In genomic region chr13:98809345-98809777, GRCh38 we compare ENCODE assay signal across 21 cellular contexts. TPM values are rescaled to one million over a fixed set of nuclear protein-coding genes. Genes with fewer than 3 reads are reported as not detected.
DNase-seq lines count a peak whose midpoint lies in the region; ATAC-seq, FAIRE-seq and TF ChIP-seq lines count a peak whose summit lies in the region.
"Had no signal": no experiment of that assay in that cellular context is flagged by ENCODE, and none has a peak within 500 bp of the region (broad histone marks: within the 10 kb centered on the region; RNA-seq: fewer than 3 reads in every experiment).

No MANE protein-coding gene starts in this region.

- H2BK5ac ChIP-seq in H1 (ENCODE audit: low read depth, low read length) = no peak overlapping the region

- TF ChIP-seq POLR2A in H1 (IDR thresholded peaks at IDR 0.05; ENCODE audit: control extremely low read depth in 1 of 2, low read depth in 2 of 2, low read length in 2 of 2) = no peak
- TF ChIP-seq POLR2A in uterus (IDR thresholded peaks at IDR 0.05) = no peak

- H3K9me3 ChIP-seq in T-helper 17 cell (ENCODE audit: control insufficient read depth, low read length, poor library complexity, severe bottlenecking) (no peaks in the 10 kb centered on the region), H1 (ENCODE audit: insufficient read depth in 2 of 2, low read depth in 1 of 2, low read length in 1 of 2) (no peaks in the 10 kb centered on the region), liver (ENCODE audit: control insufficient read depth in 4 of 4, low read length in 3 of 4) (no peaks in the 10 kb centered on the region), pancreas (no peaks in the 10 kb centered on the region), uterus (no peaks in the 10 kb centered on the region)
- H3K9me3 ChIP-seq: A549, Caco-2 had no signal

- H2AFZ ChIP-seq in H1 (ENCODE audit: low read length) = no peak overlapping the region

- H3K79me1 ChIP-seq in H1 (ENCODE audit: low read depth, low read length) = no peaks in the 10 kb centered on the region

- no peak overlapping the region for H3K4ac ChIP-seq in H1 (replicated peaks; ENCODE audit: insufficient read length, low read depth, low read length)

- H2BK120ac ChIP-seq in H1 (replicated peaks; ENCODE audit: low read depth, low read length) = no peak overlapping the region

- peak overlapping the region; percentile 1; the same call in 1 of the 2 replicates for H2BK12ac ChIP-seq in H1 (ENCODE audit: low read depth, low read length)

- no peak overlapping the region for H4K91ac ChIP-seq in H1 (replicated peaks; ENCODE audit: insufficient read length, low read length)

- no peak for TF ChIP-seq RAD21 in H1 (IDR thresholded peaks at IDR 0.05 in 1 of 2, conservative IDR thresholded peaks at IDR 0.05 in 1 of 2; ENCODE audit: low read depth in 2 of 2, low read length in 2 of 2)
- TF ChIP-seq RAD21 in liver (IDR thresholded peaks at IDR 0.05) = peak; percentile 48 to 63

- WGBS in H1 (ENCODE audit: extremely low coverage in 1 of 2, insufficient coverage in 1 of 2, insufficient read length in 1 of 2, insufficient replicate concordance in 2 of 2, low coverage in 1 of 2, low lambda C conversion rate in 2 of 2, missing lambda C conversion rate in 1 of 2), 2 experiments = 93% methylated on average over 11 of the region's 11 CpGs; no CpG with 5 or more reads in 1 of the 2 experiments
- 37% methylated on average over 11 of the region's 11 CpGs for WGBS in liver
- 15 to 17% methylated on average over 11 of the region's 11 CpGs for WGBS in pancreas, 2 donors

- no peaks in the 10 kb centered on the region for H3K27me3 Mint-ChIP-seq in T-helper 17 cell
- H3K27me3 Mint-ChIP-seq: CD4-positive, CD25-positive, alpha-beta regulatory T cell had no signal

- H3K9ac ChIP-seq in H1 (replicated peaks in 1 of 4; ENCODE audit: extremely low read depth in 1 of 4, low read depth in 3 of 4, low read length in 3 of 4) (no peak overlapping the region), liver (ENCODE audit: low read depth in 1 of 2, low read length in 2 of 2) (no peak overlapping the region)

- no peaks in the 10 kb centered on the region for H3K79me2 ChIP-seq in H1 (ENCODE audit: control insufficient read depth in 1 of 2, insufficient read depth in 2 of 2, low read length in 2 of 2)

- no peaks in the 10 kb centered on the region for H3K4me1 Mint-ChIP-seq in T-helper 17 cell
- H3K4me1 Mint-ChIP-seq: CD4-positive, CD25-positive, alpha-beta regulatory T cell had no signal

- no peak overlapping the region for H4K8ac ChIP-seq in H1 (ENCODE audit: extremely low read depth, insufficient read depth, low read length)

- H4K20me1 ChIP-seq in H1 (replicated peaks in 1 of 2; ENCODE audit: control insufficient read depth in 1 of 2, insufficient read depth in 2 of 2, low read length in 2 of 2) = no peaks in the 10 kb centered on the region

- no peak overlapping the region for H3K14ac ChIP-seq in H1 (ENCODE audit: insufficient read length)

- DNase-seq in T-helper 17 cell (no peak), H1 (ENCODE audit: low read depth in 1 of 2, low spot score in 2 of 2) (no peak), pancreas (peak in 2 of 6 donors; percentile 33 to 49), uterus (no peak), CD1c-positive myeloid dendritic cell (ENCODE audit: extremely low spot score) (no peak)
- DNase-seq: 8988T; C1 segment of cervical spinal cord; Caco-2; CD4-positive, CD25-positive, alpha-beta regulatory T cell; CD8-positive, alpha-beta T cell; DMS153; DND-41; GOT3; H9 had no signal

- H2AK5ac ChIP-seq in H1 (ENCODE audit: low read depth, low read length) = no peak overlapping the region

- no peak for FAIRE-seq in H1 (lab: Jason Lieb, UNC)
- no peak for FAIRE-seq in pancreas (lab: Jason Lieb, UNC)
- FAIRE-seq: A549, G401.6, GM12892 had no signal

- no peak for TF ChIP-seq EP300 in H1 (IDR thresholded peaks at IDR 0.05; ENCODE audit: borderline replicate concordance in 1 of 2, low read depth in 2 of 2, low read length in 2 of 2)

- H3K4me3 Mint-ChIP-seq in T-helper 17 cell = no peak overlapping the region
- H3K4me3 Mint-ChIP-seq: CD4-positive, CD25-positive, alpha-beta regulatory T cell; CD8-positive, alpha-beta T cell; H9 had no signal

- CTCF ChIA-PET in H1 (lab: Charles Lee; ENCODE audit: partially characterized antibody) = interaction anchor here (1.0 kb wide), 1 partner anchor 31 kb away, joined by 6 read pairs; no protein-coding TSS in a partner anchor

- H2BK15ac ChIP-seq in H1 (ENCODE audit: low read length) = no peak overlapping the region

- no peak overlapping the region for H3K23ac ChIP-seq in H1 (ENCODE audit: insufficient read length)

- no peak overlapping the region for H2BK20ac ChIP-seq in H1 (ENCODE audit: low read length)

- H3K56ac ChIP-seq in H1 (replicated peaks; ENCODE audit: insufficient read length, low read depth, low read length) = no peak overlapping the region

- no peak overlapping the region; the same call in 1 of the 2 replicates for H3K18ac ChIP-seq in H1 (ENCODE audit: extremely low read depth, low read length)

- H3K23me2 ChIP-seq in H1 (ENCODE audit: low read depth, low read length) = no peaks in the 10 kb centered on the region

- no peak overlapping the region for H4K5ac ChIP-seq in H1 (ENCODE audit: insufficient read length, low read depth, low read length)

- ATAC-seq in T-helper 17 cell (no peak), pancreas (peak; percentile 57 to 91 (median 78)), HG03460 (IDR thresholded peaks at IDR 0.05; ENCODE audit: unreplicated experiment) (no peak)
- ATAC-seq: A549; CD8-positive, alpha-beta T cell; HCT116 had no signal

- H3K4me1 ChIP-seq in H1 (replicated peaks in 1 of 4; ENCODE audit: control insufficient read depth in 3 of 4, insufficient read depth in 4 of 4, low read length in 3 of 4) (peaks cover 0 to 8% (median 5%) of the 10 kb centered on the region in 4 experiments; a peak in 6 of 7 replicates), liver (ENCODE audit: control insufficient read depth in 4 of 4, insufficient read depth in 4 of 4, low read length in 3 of 4) (peaks cover 0 to 7% (median 3%) of the 10 kb centered on the region in 4 donors), pancreas (peaks cover 0 to 5% (median 0%) of the 10 kb centered on the region in 3 donors), uterus (no peaks in the 10 kb centered on the region)

- H3K4me2 ChIP-seq in H1 (ENCODE audit: insufficient read depth in 1 of 2, low read depth in 2 of 2, low read length in 2 of 2) = no peak overlapping the region
- H3K4me2 ChIP-seq: A549 had no signal

- H3K27ac ChIP-seq in H1 (ENCODE audit: low read depth, low read length) = no peak overlapping the region
- H3K27ac ChIP-seq in liver (ENCODE audit: low read depth in 1 of 2, low read length in 2 of 2) = peak overlapping the region; percentile 34 to 52
- peak overlapping the region in 1 of 4 donors; percentile 30 for H3K27ac ChIP-seq in pancreas
- H3K27ac ChIP-seq in uterus = no peak overlapping the region
- H3K27ac ChIP-seq: A549 had no signal

- peaks cover 12% of the 10 kb centered on the region for H3K36me3 Mint-ChIP-seq in T-helper 17 cell (ENCODE audit: low read depth)

- POLR2A ChIA-PET in H1 (lab: Charles Lee; ENCODE audit: partially characterized antibody) = no interaction called here

- no peaks in the 10 kb centered on the region for H3K27me3 ChIP-seq in H1 (replicated peaks in 1 of 4; ENCODE audit: control insufficient read depth in 3 of 4, extremely low read depth in 1 of 4, insufficient read depth in 3 of 4, low read length in 3 of 4)
- no peaks in the 10 kb centered on the region for H3K27me3 ChIP-seq in liver (ENCODE audit: control insufficient read depth in 4 of 4, insufficient read depth in 4 of 4, low read length in 3 of 4)
- H3K27me3 ChIP-seq in pancreas = no peaks in the 10 kb centered on the region
- no peaks in the 10 kb centered on the region for H3K27me3 ChIP-seq in uterus

- peak overlapping the region; percentile 29 for H3K27ac Mint-ChIP-seq in T-helper 17 cell
- H3K27ac Mint-ChIP-seq: CD8-positive, alpha-beta T cell had no signal

- intact Hi-C loops in pancreas (cut with DNase I) (no loop called here), uterus (cut with DNase I; ENCODE audit: low total_unique reads) (no loop called here)

- H3K4me3 ChIP-seq in H1 (ENCODE audit: extremely low read depth in 1 of 4, insufficient read depth in 2 of 4, low read depth in 3 of 4, low read length in 4 of 4) = no peak overlapping the region
- H3K4me3 ChIP-seq in liver (ENCODE audit: low read depth in 1 of 3, low read length in 3 of 3) = no peak overlapping the region
- no peak overlapping the region for H3K4me3 ChIP-seq in pancreas
- no peak overlapping the region for H3K4me3 ChIP-seq in uterus
- H3K4me3 ChIP-seq: A549 had no signal

- H3K36me3 ChIP-seq in H1 (ENCODE audit: control insufficient read depth in 2 of 4, insufficient read depth in 4 of 4, low read length in 3 of 4) (no peaks in the 10 kb centered on the region), liver (ENCODE audit: control insufficient read depth in 4 of 4, insufficient read depth in 3 of 4, low read depth in 1 of 4, low read length in 3 of 4) (peaks cover 2 to 7% (median 3%) of the 10 kb centered on the region in 4 donors), pancreas (peaks cover 0 to 2% (median 0%) of the 10 kb centered on the region in 3 donors), uterus (no peaks in the 10 kb centered on the region)

- no peak for TF ChIP-seq CTCF in H1 (IDR thresholded peaks at IDR 0.05; ENCODE audit: control extremely low read depth in 1 of 3, insufficient read depth in 1 of 3, low read depth in 1 of 3, low read length in 3 of 3)
- TF ChIP-seq CTCF in liver (IDR thresholded peaks at IDR 0.05; ENCODE audit: low read depth, low read length, missing input control) = no peak
- no peak for TF ChIP-seq CTCF in pancreas (IDR thresholded peaks at IDR 0.05)
- TF ChIP-seq CTCF in uterus (IDR thresholded peaks at IDR 0.05) = no peak

TF ChIP-seq in H1, 55 proteins besides CTCF, POLR2A, EP300 and RAD21 (continues in another document):
- no peak for TF ChIP-seq SP4 (IDR thresholded peaks at IDR 0.05; ENCODE audit: low read length)

RNA-seq across cellular contexts. Expression of gene SLC15A1, which starts 56.9 kb away (rescaled TPM):
- total RNA-seq in T-helper 17 cell = not detected
- total RNA-seq in H1 (2021; fragmentation: NEBNext Ultra II Directional; extraction: Animal tissue kit (Norgen Biotek cat#: 25700)) = 2.4 and 2.6 TPM in 2 replicates
- polyA plus RNA-seq in H1 (2011; rRNA removed) = 1.3 and 1.5 TPM in 2 replicates
- polyA plus RNA-seq in H1 (2011; cell fraction: cytosol; rRNA removed) = 1.2 TPM
- 2.1 TPM for polyA plus RNA-seq in H1 (2011; cell fraction: nucleus; rRNA removed)
- polyA plus RNA-seq in H1 (2012, experiment 1 of 2) = 1.8 to 2.2 TPM (median 1.9 TPM) in 4 replicates
- 0.43 TPM for polyA plus RNA-seq in H1 (2012, experiment 2 of 2)
- 3.6 TPM for polyA plus RNA-seq in H1 (2013, experiment 1 of 2)
- polyA plus RNA-seq in H1 (2013, experiment 2 of 2) = 3.2 TPM
- polyA minus RNA-seq in H1 (2011; rRNA and poly(A)+ RNA removed) = 2.9 and 4.6 TPM in 2 replicates
- polyA minus RNA-seq in H1 (2011; cell fraction: cytosol; rRNA and poly(A)+ RNA removed) = 1.2 TPM
- polyA minus RNA-seq in H1 (2011; cell fraction: nucleus; rRNA and poly(A)+ RNA removed) = 2.7 TPM
- 10 to 100 TPM in 1 of 2 donors, 1 to 10 TPM in 1; 8.4 to 19.7 TPM for total RNA-seq in liver
- 10 to 100 TPM in 1 of 2 donors, 1 to 10 TPM in 1; 5.8 to 14.8 TPM for polyA plus RNA-seq in liver
- 1 to 10 TPM; 4.6 to 9.9 (median 6.2) TPM for total RNA-seq in pancreas
- 10 to 100 TPM in 1 of 2 donors, 1 to 10 TPM in 1; 9.7 to 16.7 TPM for polyA plus RNA-seq in pancreas
- total RNA-seq in uterus = 1 to 10 TPM in 1 of 4 donors, under 1 TPM in 1, not detected in 2; 0.97 to 2.1 TPM
- total RNA-seq: CD4-positive, CD25-positive, alpha-beta regulatory T cell; CD8-positive, alpha-beta T cell had no signal
- polyA plus RNA-seq: BJ; CD4-positive, CD25-positive, alpha-beta regulatory T cell had no signal

Comparison
In these comparisons a context has a peak if more than half of its experiments do, and no peak if none do; other contexts are left out.
1. ATAC-seq: peak in pancreas (4 of 4); none in T-helper 17 cell (single experiment) and HG03460 (single experiment).
2. H3K27ac ChIP-seq: peak in liver (2 of 2); none in H1 (single experiment) and uterus (0 of 2).